ENCODE assay signal across 8 cellular contexts in genomic region chr20:48722737-48723191, GRCh38.
A peak's percentile ranks its signal among the peaks of the same experiment; 100 is the strongest.
DNase-seq lines count a peak whose midpoint lies in the region; ATAC-seq and TF ChIP-seq lines count a peak whose summit lies in the region.

No MANE protein-coding gene starts in this region.

- POLR2A ChIA-PET in naive thymus-derived CD8-positive, alpha-beta T cell (lab: Charles Lee) = interaction anchor here (1.0 to 1.5 kb wide), 3 partner anchors 10 to 104 kb away, joined by 3 to 7 read pairs (median 4); no protein-coding TSS in a partner anchor

- peak overlapping the region; percentile 58 for H3K4me3 ChIP-seq in coronary artery

- peak overlapping the region in 7 of 10 donors; percentile 17 to 75 (median 36) for H3K4me3 Mint-ChIP-seq in naive thymus-derived CD8-positive, alpha-beta T cell

- peak; percentile 22 for DNase-seq in EH (ENCODE audit: low read depth)
- DNase-seq in NCI-H146 treated with DMSO at 0.1 percent for 48 hours (lab: John Stamatoyannopoulos, UW; ENCODE audit: unreplicated experiment) = peak; percentile 33
- peak; percentile 93 for DNase-seq in coronary artery (ENCODE audit: low spot score)
- DNase-seq in naive thymus-derived CD8-positive, alpha-beta T cell = peak in 3 of 10 donors; percentile 16 to 67 (median 22)
- DNase-seq in RPMI8226 = no peak
- no peak for DNase-seq in COLO829 (ENCODE audit: low spot score)
- DNase-seq in activated CD4-positive, CD25-positive, alpha-beta regulatory T cell (lab: John Stamatoyannopoulos, UW) = no peak

- no peaks in the 10 kb centered on the region for H3K27me3 Mint-ChIP-seq in naive thymus-derived CD8-positive, alpha-beta T cell

- no peaks in the 10 kb centered on the region for H3K9me3 Mint-ChIP-seq in naive thymus-derived CD8-positive, alpha-beta T cell

- H3K36me3 Mint-ChIP-seq in naive thymus-derived CD8-positive, alpha-beta T cell = peaks cover 0 to 42% (median 12%) of the 10 kb centered on the region in 3 donors

- TF ChIP-seq CTCF in coronary artery (IDR thresholded peaks at IDR 0.05) = no peak

- peak overlapping the region in 9 of 10 donors; percentile 63 to 99 (median 84) for H3K27ac Mint-ChIP-seq in naive thymus-derived CD8-positive, alpha-beta T cell

- peaks cover 41 to 88% (median 78%) of the 10 kb centered on the region in 4 donors for H3K4me1 Mint-ChIP-seq in naive thymus-derived CD8-positive, alpha-beta T cell

- peak; percentile 64 to 66 for ATAC-seq in naive thymus-derived CD8-positive, alpha-beta T cell
- ATAC-seq in GM18907 (IDR thresholded peaks at IDR 0.05; ENCODE audit: unreplicated experiment) = no peak

- H3K27ac ChIP-seq in coronary artery = peak overlapping the region; percentile 94 to 95

Comparison
In these comparisons a context has a peak if more than half of its experiments do, and no peak if none do; other contexts are left out.
1. DNase-seq: peak in EH (single experiment), NCI-H146 treated with DMSO at 0.1 percent for 48 hours (single experiment) and coronary artery (single experiment); none in RPMI8226 (single experiment), COLO829 (single experiment) and activated CD4-positive, CD25-positive, alpha-beta regulatory T cell (0 of 4).